ENCODE assay signal across 1 cellular context in genomic region chr10:97361050-97361901, GRCh38.
TF ChIP-seq lines count a peak whose summit lies in the region.

No MANE protein-coding gene starts in this region.

TF ChIP-seq in K562, 482 proteins besides CTCF, POLR2A, EP300 and RAD21:
- TF ChIP-seq ZKSCAN1 (IDR thresholded peaks at IDR 0.05; ENCODE audit: low read depth, low read length) (peak; percentile 93), CEBPB (tag; IDR thresholded peaks at IDR 0.05) (no peak)
